In genomic region chr3:43870110-43870509, GRCh38 we compare ENCODE assay signal across 13 cellular contexts.
DNase-seq lines count a peak whose midpoint lies in the region; ATAC-seq and TF ChIP-seq lines count a peak whose summit lies in the region.
"Had no signal": no experiment of that assay in that cellular context is flagged by ENCODE, and none has a peak within 500 bp of the region (broad histone marks: within the 10 kb centered on the region; RNA-seq: fewer than 3 reads in every experiment).

No MANE protein-coding gene starts in this region.

- intact Hi-C loops in A673 (cut with micrococcal nuclease; ENCODE audit: unreplicated experiment), result no loop called here

- DNase-seq in A673 (ENCODE audit: low spot score) (peak; percentile 63), cardiac fibroblast (ENCODE audit: low read depth in 2 of 2) (peak; percentile 74 to 82), NCI-H1105 treated with DMSO at 0.1 percent for 48 hours (lab: John Stamatoyannopoulos, UW) (no peak)
- no peak for DNase-seq in stimulated activated naive CD4-positive, alpha-beta T cell treated with Interleukin-2 at 50 U/mL for 16 hours (lab: John Stamatoyannopoulos, UW)
- DNase-seq: activated CD4-positive, alpha-beta T cell treated with anti-CD3 and anti-CD28 coated beads for 1 hour; activated naive CD8-positive, alpha-beta T cell treated with anti-CD3 and anti-CD28 coated beads, Interleukin-2, amount 10 ng/mL, durations not matched to agents 7 days and 5 days; RPMI8226 had no signal

- POLR2A ChIA-PET in A673 (lab: Charles Lee; ENCODE audit: low non-redundant PET), result no interaction called here

- H3K27me3 ChIP-seq in A673 (replicated peaks; ENCODE audit: insufficient read depth, low read depth, low read length, poor library complexity) (no peaks in the 10 kb centered on the region), layer of hippocampus (ENCODE audit: control insufficient read depth, insufficient read depth, low read length) (no peaks in the 10 kb centered on the region)
- H3K27me3 ChIP-seq: BLaER1 treated with 17β-estradiol and CSF1 and Interleukin-3, amounts not matched to agents 10 nM and 100 nM; neural progenitor cell had no signal

- H3K27ac ChIP-seq in A673 (ENCODE audit: low read depth, low read length, poor library complexity, severe bottlenecking) (peak overlapping the region; percentile 10), layer of hippocampus (ENCODE audit: low read depth, low read length) (peak overlapping the region; percentile 38)
- H3K27ac ChIP-seq: BLaER1 treated with 17β-estradiol and CSF1 and Interleukin-3, amounts not matched to agents 10 nM and 100 nM; neural progenitor cell had no signal

- CTCF ChIA-PET in A673 (lab: Charles Lee), result interaction anchor here (1.0 kb wide), 1 partner anchor 15 kb away, joined by 4 read pairs; no protein-coding TSS in a partner anchor

- no peak for ATAC-seq in GM21367 (IDR thresholded peaks at IDR 0.05; ENCODE audit: unreplicated experiment)
- ATAC-seq in HG03432 (IDR thresholded peaks at IDR 0.05; ENCODE audit: unreplicated experiment), result no peak

- no peak for TF ChIP-seq EP300 in Ishikawa (IDR thresholded peaks at IDR 0.05; ENCODE audit: borderline replicate concordance)

- H3K4me3 ChIP-seq in A673 (ENCODE audit: low read depth, low read length, poor library complexity, severe bottlenecking) (no peak overlapping the region), cardiac fibroblast (replicated peaks in 1 of 2; ENCODE audit: low read depth in 2 of 2, low read length in 2 of 2) (no peak overlapping the region)
- H3K4me3 ChIP-seq: BLaER1 treated with 17β-estradiol and CSF1 and Interleukin-3, amounts not matched to agents 10 nM and 100 nM; neural progenitor cell had no signal

- TF ChIP-seq RAD21 in Ishikawa (IDR thresholded peaks at IDR 0.05; ENCODE audit: low read depth), result no peak

- no TSS peak for BruUV-seq in A673 (replicated peaks; lab: Mats Ljungman, UMichigan)

- H3K36me3 ChIP-seq in A673 (ENCODE audit: insufficient read depth, low read length, poor library complexity, severe bottlenecking), result no peaks in the 10 kb centered on the region
- H3K36me3 ChIP-seq: BLaER1 treated with 17β-estradiol and CSF1 and Interleukin-3, amounts not matched to agents 10 nM and 100 nM; neural progenitor cell had no signal

- no peaks in the 10 kb centered on the region for H3K9me3 ChIP-seq in A673 (ENCODE audit: low read depth, low read length, poor library complexity, severe bottlenecking)

- no peaks in the 10 kb centered on the region for H3K4me1 ChIP-seq in A673 (ENCODE audit: insufficient read depth, low read length, poor library complexity, severe bottlenecking)

- TF ChIP-seq CTCF in A673 (conservative IDR thresholded peaks at IDR 0.05; ENCODE audit: low read depth, low read length) (no peak), cardiac fibroblast (IDR thresholded peaks at IDR 0.05; ENCODE audit: low read depth, low read length) (no peak)

TF ChIP-seq in Ishikawa, 13 proteins besides CTCF, POLR2A, EP300 and RAD21:
- TF ChIP-seq NFIC (IDR thresholded peaks at IDR 0.05) (no peak), EGR1 (IDR thresholded peaks at IDR 0.05) (no peak), TAF1 (IDR thresholded peaks at IDR 0.05; ENCODE audit: low read depth) (no peak), MAX (IDR thresholded peaks at IDR 0.05) (no peak), CEBPB (IDR thresholded peaks at IDR 0.05) (no peak), USF1 (IDR thresholded peaks at IDR 0.05) (no peak), TEAD4 (IDR thresholded peaks at IDR 0.05) (peak; percentile 47)

Comparison
In these comparisons a context has a peak if more than half of its experiments do, and no peak if none do; other contexts are left out.
1. DNase-seq: peak in A673 (single experiment) and cardiac fibroblast (2 of 2); none in stimulated activated naive CD4-positive, alpha-beta T cell treated with Interleukin-2 at 50 U/mL for 16 hours (single experiment) and NCI-H1105 treated with DMSO at 0.1 percent for 48 hours (single experiment).